ENCODE assay signal across 28 cellular contexts in genomic region chr21:22174746-22175145, GRCh38.
"Had no signal": no experiment of that assay in that cellular context is flagged by ENCODE, and none has a peak within 500 bp of the region (broad histone marks: within the 10 kb centered on the region; RNA-seq: fewer than 3 reads in every experiment).

No MANE protein-coding gene starts in this region.

- H3K4me3 Mint-ChIP-seq: activated CD4-positive, alpha-beta T cell treated with anti-CD3 and anti-CD28 coated beads for 36 hours; activated CD8-positive, alpha-beta T cell treated with anti-CD3 and anti-CD28 coated beads for 36 hours; activated naive CD4-positive, alpha-beta T cell treated with anti-CD3 and anti-CD28 coated beads, Interleukin-2, amount 10 ng/mL, durations not matched to agents 7 days and 5 days; activated naive CD8-positive, alpha-beta T cell treated with anti-CD3 and anti-CD28 coated beads for 36 hours; activated T-cell treated with anti-CD3 and anti-CD28 coated beads, Interleukin-2, amount 50 U/mL, for 72 hours; central memory CD8-positive, alpha-beta T cell; T-cell had no signal

- DNase-seq: activated CD4-positive, alpha-beta T cell treated with anti-CD3 and anti-CD28 coated beads for 36 hours; activated CD8-positive, alpha-beta memory T cell treated with anti-CD3 and anti-CD28 coated beads, Interleukin-2, amount 50 U/mL, for 4 hours; activated CD8-positive, alpha-beta T cell treated with anti-CD3 and anti-CD28 coated beads for 36 hours; activated gamma-delta T cell treated with Interleukin-2 at 50 U/mL for 16 hours; activated naive CD4-positive, alpha-beta T cell treated with anti-CD3 and anti-CD28 coated beads, Interleukin-2, amount 10 ng/mL, durations not matched to agents 7 days and 5 days; activated naive CD8-positive, alpha-beta T cell treated with anti-CD3 and anti-CD28 coated beads for 36 hours; activated T-cell treated with anti-CD3 and anti-CD28 coated beads, Interleukin-2, amount 50 U/mL, for 72 hours; KG1; MG63; MV-4-11; NCI-H1092 treated with DMSO at 0.1 percent for 48 hours; NCI-H1417 treated with DMSO at 0.1 percent for 48 hours; NCI-H1694; NCI-H2029; NCI-H2107; NCI-H2171 treated with DMSO at 0.1 percent for 48 hours; NCI-H345; NCI-H510A; NCI-H526 treated with DMSO at 0.1 percent for 48 hours; NCI-H82; NK-92 treated with Interleukin-12 subunit alpha and Interleukin-12 subunit beta, amount 100 ng/mL, for 24 hours; T-cell; T-helper 2 cell; T1000; WERI-Rb-1 had no signal

- H3K27ac Mint-ChIP-seq: activated CD4-positive, alpha-beta T cell treated with anti-CD3 and anti-CD28 coated beads for 36 hours; activated CD8-positive, alpha-beta T cell treated with anti-CD3 and anti-CD28 coated beads for 36 hours; activated naive CD4-positive, alpha-beta T cell treated with anti-CD3 and anti-CD28 coated beads, Interleukin-2, amount 10 ng/mL, durations not matched to agents 7 days and 5 days; activated naive CD8-positive, alpha-beta T cell treated with anti-CD3 and anti-CD28 coated beads for 36 hours; activated T-cell treated with anti-CD3 and anti-CD28 coated beads, Interleukin-2, amount 50 U/mL, for 72 hours; activated T-helper 2 cell treated with anti-CD3 and anti-CD28 coated beads, Interferon-gamma antibody, Interleukin-2, Interleukin-4, amounts not matched to agents 10 μg/mL and 5 μg/mL and 100 μg/mL, durations not matched to agents 14 hours and 24 hours and 36 hours; T-cell had no signal

- H3K9me3 ChIP-seq: MG63 had no signal

- H3K27me3 ChIP-seq: MG63 had no signal

- H3K27ac ChIP-seq: SK-N-MC, WERI-Rb-1 had no signal

- H3K27me3 Mint-ChIP-seq: activated CD4-positive, alpha-beta T cell treated with anti-CD3 and anti-CD28 coated beads for 36 hours; activated CD8-positive, alpha-beta T cell treated with anti-CD3 and anti-CD28 coated beads for 36 hours; activated naive CD4-positive, alpha-beta T cell treated with anti-CD3 and anti-CD28 coated beads, Interleukin-2, amount 10 ng/mL, durations not matched to agents 7 days and 5 days; activated naive CD8-positive, alpha-beta T cell treated with anti-CD3 and anti-CD28 coated beads for 36 hours; central memory CD8-positive, alpha-beta T cell; T-cell had no signal

- H3K36me3 ChIP-seq: MG63, WERI-Rb-1 had no signal

- H3K36me3 Mint-ChIP-seq: activated naive CD4-positive, alpha-beta T cell treated with anti-CD3 and anti-CD28 coated beads, Interleukin-2, amount 10 ng/mL, durations not matched to agents 7 days and 5 days; activated naive CD8-positive, alpha-beta T cell treated with anti-CD3 and anti-CD28 coated beads for 36 hours; T-cell had no signal

- H3K4me1 Mint-ChIP-seq: activated CD4-positive, alpha-beta T cell treated with anti-CD3 and anti-CD28 coated beads for 36 hours; activated naive CD4-positive, alpha-beta T cell treated with anti-CD3 and anti-CD28 coated beads, Interleukin-2, amount 10 ng/mL, durations not matched to agents 7 days and 5 days; activated naive CD8-positive, alpha-beta T cell treated with anti-CD3 and anti-CD28 coated beads for 36 hours; central memory CD8-positive, alpha-beta T cell; T-cell had no signal

- H3K4me3 ChIP-seq: MG63, SK-N-MC had no signal
